ENCODE assay signal across 11 cellular contexts in the genomic region with DNA sequence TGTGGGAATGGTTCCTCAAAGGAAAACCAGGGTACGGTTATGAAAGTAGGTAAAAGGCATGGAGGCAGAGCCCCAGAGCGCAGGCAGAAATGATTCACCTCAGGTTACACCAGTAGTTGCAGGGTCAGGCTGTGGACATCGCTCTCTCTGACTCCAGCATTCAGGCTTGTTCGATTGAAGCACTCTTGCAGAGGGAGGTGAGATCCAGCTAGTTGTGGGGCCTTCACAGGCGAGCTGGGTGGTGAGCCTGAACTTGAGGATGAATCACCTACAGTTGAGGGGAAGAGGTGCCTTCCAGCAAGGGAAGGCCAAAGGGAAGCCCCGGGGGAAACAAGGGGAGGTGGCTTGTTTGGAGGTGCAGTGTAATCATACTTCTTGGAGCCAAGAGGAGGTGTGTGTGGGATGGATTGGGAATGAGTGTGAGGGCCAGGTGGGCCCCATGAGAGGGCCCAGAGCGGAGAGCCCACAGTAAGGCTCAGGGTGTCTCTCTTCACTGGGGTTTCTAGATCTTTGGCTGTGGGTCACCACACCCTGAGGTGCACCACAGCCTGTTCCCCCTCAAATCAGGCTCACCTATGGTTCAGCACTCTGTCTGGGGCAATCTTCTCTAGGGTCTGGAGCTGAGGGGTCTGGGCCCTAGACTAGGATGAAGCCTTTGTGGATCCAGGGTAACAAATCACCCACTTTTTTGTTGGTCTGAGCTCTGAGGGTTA. TPM values are rescaled to one million over a fixed set of nuclear protein-coding genes. Genes with fewer than 3 reads are reported as not detected.
DNase-seq lines count a peak whose midpoint lies in the region; ATAC-seq and TF ChIP-seq lines count a peak whose summit lies in the region.
"Had no signal": no experiment of that assay in that cellular context is flagged by ENCODE, and none has a peak within 500 bp of the region (broad histone marks: within the 10 kb centered on the region; RNA-seq: fewer than 3 reads in every experiment).

No MANE protein-coding gene starts in this region.

- no peak overlapping the region for H2AFZ ChIP-seq in GM23338

- H3F3A ChIP-seq in GM23338 (replicated peaks; ENCODE audit: low read depth): no peaks in the 10 kb centered on the region

- H3K4me3 ChIP-seq in suprapubic skin: no peak overlapping the region
- H3K4me3 ChIP-seq in GM23338: no peak overlapping the region
- H3K4me3 ChIP-seq: Peyer's patch had no signal

- no peaks in the 10 kb centered on the region for H3K27me3 Mint-ChIP-seq in activated CD4-positive, alpha-beta T cell treated with anti-CD3 and anti-CD28 coated beads for 36 hours
- H3K27me3 Mint-ChIP-seq in activated CD8-positive, alpha-beta T cell treated with anti-CD3 and anti-CD28 coated beads, Interleukin-2, amount 10 ng/mL, durations not matched to agents 7 days and 5 days (ENCODE audit: low read depth): no peaks in the 10 kb centered on the region
- peaks cover 2% of the 10 kb centered on the region for H3K27me3 Mint-ChIP-seq in GM23338 (ENCODE audit: insufficient read depth, low read depth, poor library complexity)
- H3K27me3 Mint-ChIP-seq in CD4-positive, alpha-beta T cell: no peaks in the 10 kb centered on the region

- H3K9me2 ChIP-seq in GM23338 (ENCODE audit: insufficient read depth): no peaks in the 10 kb centered on the region

- no peaks in the 10 kb centered on the region for H4K20me1 ChIP-seq in GM23338 (replicated peaks; ENCODE audit: insufficient read depth)

- no peak overlapping the region for H3K27ac ChIP-seq in foreskin keratinocyte
- H3K27ac ChIP-seq in suprapubic skin: peak overlapping the region; percentile 43
- H3K27ac ChIP-seq in GM23338 (ENCODE audit: low read depth): no peak overlapping the region
- no peak overlapping the region for H3K27ac ChIP-seq in CD4-positive, alpha-beta T cell (ENCODE audit: low read depth, low read length)
- H3K27ac ChIP-seq: Peyer's patch had no signal

- no peak overlapping the region for H3K4me3 Mint-ChIP-seq in activated CD4-positive, alpha-beta T cell treated with anti-CD3 and anti-CD28 coated beads for 36 hours
- no peak overlapping the region for H3K4me3 Mint-ChIP-seq in activated CD8-positive, alpha-beta T cell treated with anti-CD3 and anti-CD28 coated beads, Interleukin-2, amount 10 ng/mL, durations not matched to agents 7 days and 5 days
- H3K4me3 Mint-ChIP-seq in GM23338: no peak overlapping the region
- H3K4me3 Mint-ChIP-seq in CD4-positive, alpha-beta T cell: no peak overlapping the region

- DNase-seq in activated CD4-positive, alpha-beta T cell treated with anti-CD3 and anti-CD28 coated beads for 36 hours: no peak
- DNase-seq in activated CD4-positive, alpha-beta T cell treated with anti-CD3 and anti-CD28 coated beads, Interleukin-2, amount 50 U/mL, for 48 hours: no peak
- no peak for DNase-seq in activated CD8-positive, alpha-beta T cell treated with anti-CD3 and anti-CD28 coated beads, Interleukin-2, amount 10 ng/mL, durations not matched to agents 7 days and 5 days
- DNase-seq in foreskin keratinocyte (peak in 1 of 2 donors; percentile 40), suprapubic skin (ENCODE audit: low spot score in 2 of 2) (no peak), SK-N-DZ (ENCODE audit: low spot score) (no peak), GM23338 (ENCODE audit: low spot score) (no peak)
- DNase-seq in CD4-positive, alpha-beta T cell: no peak
- DNase-seq: foreskin fibroblast, NCI-H2081, Peyer's patch had no signal

- peaks cover 14% of the 10 kb centered on the region for H3K4me1 Mint-ChIP-seq in activated CD4-positive, alpha-beta T cell treated with anti-CD3 and anti-CD28 coated beads for 36 hours
- peaks cover 24% of the 10 kb centered on the region for H3K4me1 Mint-ChIP-seq in activated CD8-positive, alpha-beta T cell treated with anti-CD3 and anti-CD28 coated beads, Interleukin-2, amount 10 ng/mL, durations not matched to agents 7 days and 5 days (ENCODE audit: low read depth)
- H3K4me1 Mint-ChIP-seq in GM23338: peaks cover 5% of the 10 kb centered on the region; the same call in 2 of the 3 replicates
- peaks cover 14% of the 10 kb centered on the region for H3K4me1 Mint-ChIP-seq in CD4-positive, alpha-beta T cell (ENCODE audit: low read depth)

- intact Hi-C loops in activated CD4-positive, alpha-beta T cell treated with anti-CD3 and anti-CD28 coated beads for 36 hours (cut with DNase I, micrococcal nuclease): no loop called here
- intact Hi-C loops in CD4-positive, alpha-beta T cell (cut with DNase I, micrococcal nuclease): no loop called here

- H3K9me3 Mint-ChIP-seq in activated CD4-positive, alpha-beta T cell treated with anti-CD3 and anti-CD28 coated beads for 36 hours (ENCODE audit: low read depth): no peaks in the 10 kb centered on the region
- no peaks in the 10 kb centered on the region for H3K9me3 Mint-ChIP-seq in activated CD8-positive, alpha-beta T cell treated with anti-CD3 and anti-CD28 coated beads, Interleukin-2, amount 10 ng/mL, durations not matched to agents 7 days and 5 days (ENCODE audit: insufficient read depth)
- no peaks in the 10 kb centered on the region for H3K9me3 Mint-ChIP-seq in GM23338
- no peaks in the 10 kb centered on the region for H3K9me3 Mint-ChIP-seq in CD4-positive, alpha-beta T cell

- ATAC-seq in activated CD4-positive, alpha-beta T cell treated with anti-CD3 and anti-CD28 coated beads for 36 hours: peak; percentile 49
- peak; percentile 52 for ATAC-seq in activated CD8-positive, alpha-beta T cell treated with anti-CD3 and anti-CD28 coated beads, Interleukin-2, amount 10 ng/mL, durations not matched to agents 7 days and 5 days
- ATAC-seq in foreskin keratinocyte (peak; percentile 53), GM23338 (no peak)
- ATAC-seq in CD4-positive, alpha-beta T cell (ENCODE audit: poor library complexity): no peak

- no peak for TF ChIP-seq EP300 in suprapubic skin (IDR thresholded peaks at IDR 0.05)

- peak overlapping the region; percentile 66 for H3K27ac Mint-ChIP-seq in activated CD4-positive, alpha-beta T cell treated with anti-CD3 and anti-CD28 coated beads for 36 hours
- peak overlapping the region; percentile 44 for H3K27ac Mint-ChIP-seq in activated CD8-positive, alpha-beta T cell treated with anti-CD3 and anti-CD28 coated beads, Interleukin-2, amount 10 ng/mL, durations not matched to agents 7 days and 5 days
- no peak overlapping the region; the same call in 1 of the 2 replicates for H3K27ac Mint-ChIP-seq in GM23338
- H3K27ac Mint-ChIP-seq in CD4-positive, alpha-beta T cell: no peak overlapping the region

- H3K36me3 ChIP-seq in suprapubic skin (peaks cover 23% of the 10 kb centered on the region), GM23338 (ENCODE audit: insufficient read depth) (no peaks in the 10 kb centered on the region)

- no peak overlapping the region for H3K4me2 ChIP-seq in GM23338

- no peaks in the 10 kb centered on the region for H3K9me3 ChIP-seq in suprapubic skin
- H3K9me3 ChIP-seq in CD4-positive, alpha-beta T cell (ENCODE audit: control insufficient read depth, low read length): no peaks in the 10 kb centered on the region
- H3K9me3 ChIP-seq: Peyer's patch had no signal

- TF ChIP-seq CTCF in foreskin keratinocyte (conservative IDR thresholded peaks at IDR 0.05): no peak
- no peak for TF ChIP-seq CTCF in suprapubic skin (IDR thresholded peaks at IDR 0.05)
- TF ChIP-seq CTCF in GM23338 (conservative IDR thresholded peaks at IDR 0.05; ENCODE audit: low read depth in 2 of 2): no peak
- no peak for TF ChIP-seq CTCF in CD4-positive, alpha-beta T cell (IDR thresholded peaks at IDR 0.05)

- H3K4me1 ChIP-seq in foreskin keratinocyte (peaks cover 31% of the 10 kb centered on the region), suprapubic skin (peaks cover 48% of the 10 kb centered on the region), GM23338 (ENCODE audit: insufficient read depth) (no peaks in the 10 kb centered on the region)

- H3K27me3 ChIP-seq in foreskin keratinocyte (no peaks in the 10 kb centered on the region), suprapubic skin (no peaks in the 10 kb centered on the region), GM23338 (ENCODE audit: insufficient read depth) (no peaks in the 10 kb centered on the region)
- no peaks in the 10 kb centered on the region for H3K27me3 ChIP-seq in CD4-positive, alpha-beta T cell (ENCODE audit: control insufficient read depth, insufficient read depth, low read length)
- H3K27me3 ChIP-seq: Peyer's patch had no signal

- peaks cover 18% of the 10 kb centered on the region for H3K36me3 Mint-ChIP-seq in activated CD4-positive, alpha-beta T cell treated with anti-CD3 and anti-CD28 coated beads for 36 hours (ENCODE audit: low read depth)
- H3K36me3 Mint-ChIP-seq in activated CD8-positive, alpha-beta T cell treated with anti-CD3 and anti-CD28 coated beads, Interleukin-2, amount 10 ng/mL, durations not matched to agents 7 days and 5 days (ENCODE audit: low read depth): peaks cover 32% of the 10 kb centered on the region
- peaks cover 5% of the 10 kb centered on the region; the same call in 1 of the 3 replicates for H3K36me3 Mint-ChIP-seq in GM23338 (ENCODE audit: low read depth)
- peaks cover 43% of the 10 kb centered on the region for H3K36me3 Mint-ChIP-seq in CD4-positive, alpha-beta T cell (ENCODE audit: low read depth)

- POLR2A ChIA-PET in activated CD4-positive, alpha-beta T cell treated with anti-CD3 and anti-CD28 coated beads for 36 hours (lab: Charles Lee): interaction anchor here (0.7 kb wide), 1 partner anchor 15 kb away, joined by 6 read pairs; no protein-coding TSS in a partner anchor
- POLR2A ChIA-PET in activated CD8-positive, alpha-beta T cell treated with anti-CD3 and anti-CD28 coated beads, Interleukin-2, amount 10 ng/mL, durations not matched to agents 7 days and 5 days (lab: Charles Lee): no interaction called here
- POLR2A ChIA-PET in CD4-positive, alpha-beta T cell (lab: Charles Lee): no interaction called here

- CTCF ChIA-PET in activated CD4-positive, alpha-beta T cell treated with anti-CD3 and anti-CD28 coated beads for 36 hours (lab: Charles Lee): interaction anchor here (1.2 to 1.3 kb wide), 2 partner anchors 12 to 25 kb away, joined by 3 to 5 read pairs; no protein-coding TSS in a partner anchor
- CTCF ChIA-PET in activated CD8-positive, alpha-beta T cell treated with anti-CD3 and anti-CD28 coated beads, Interleukin-2, amount 10 ng/mL, durations not matched to agents 7 days and 5 days (lab: Charles Lee): interaction anchor here (1.2 to 1.9 kb wide), 2 partner anchors 10 to 27 kb away, joined by 3 to 5 read pairs; no protein-coding TSS in a partner anchor
- CTCF ChIA-PET in CD4-positive, alpha-beta T cell (lab: Charles Lee): no interaction called here

- TF ChIP-seq POLR2A in suprapubic skin (IDR thresholded peaks at IDR 0.05): no peak

- 76% methylated on average over 7 of the region's 7 CpGs for WGBS in suprapubic skin

- H3K79me2 ChIP-seq in GM23338 (replicated peaks; ENCODE audit: insufficient read depth): no peaks in the 10 kb centered on the region

RNA-seq across cellular contexts. Expression of a gene that starts 23.1 kb away (rescaled TPM):
- total RNA-seq in activated CD4-positive, alpha-beta T cell treated with anti-CD3 and anti-CD28 coated beads for 36 hours: 10 to 100 TPM; 46.5 to 50.1 TPM
- 10 to 100 TPM; 59.3 to 61.0 TPM for total RNA-seq in activated CD8-positive, alpha-beta T cell treated with anti-CD3 and anti-CD28 coated beads, Interleukin-2, amount 10 ng/mL, durations not matched to agents 7 days and 5 days
- total RNA-seq in foreskin keratinocyte (18.2 and 19.5 TPM in 2 replicates), suprapubic skin (10 to 100 TPM; 44.1 to 65.1 (median 48.3) TPM)
- polyA plus RNA-seq in foreskin keratinocyte (11.2 and 11.9 TPM in 2 replicates), GM23338 (2016; fragmentation: Nextera tagmentation; extraction: Ambion mirVana) (3.2 and 3.8 TPM in 2 replicates)
- 4.3 and 4.4 TPM in 2 replicates for polyA plus RNA-seq in SK-N-DZ (2014; cell fraction: cytosol; rRNA removed)
- polyA plus RNA-seq in SK-N-DZ (2014; cell fraction: nucleus; rRNA removed): 6.6 and 9.6 TPM in 2 replicates
- 10.5 and 16.9 TPM in 2 replicates for total RNA-seq in GM23338 (2014; rRNA removed; shearing (Covaris generic))
- total RNA-seq in CD4-positive, alpha-beta T cell: 10 to 100 TPM; 40.3 to 40.6 TPM

RNA-seq across cellular contexts. Expression of a gene that starts 48.5 kb away (rescaled TPM):
- 10 to 100 TPM; 40.5 to 42.0 TPM for total RNA-seq in activated CD4-positive, alpha-beta T cell treated with anti-CD3 and anti-CD28 coated beads for 36 hours
- total RNA-seq in activated CD8-positive, alpha-beta T cell treated with anti-CD3 and anti-CD28 coated beads, Interleukin-2, amount 10 ng/mL, durations not matched to agents 7 days and 5 days: 10 to 100 TPM; 41.7 to 44.3 TPM
- 74.7 and 83.4 TPM in 2 replicates for total RNA-seq in foreskin keratinocyte
- polyA plus RNA-seq in foreskin keratinocyte: 36.6 and 45.8 TPM in 2 replicates
- 10 to 100 TPM; 40.5 to 42.4 (median 41.6) TPM for total RNA-seq in suprapubic skin
- polyA plus RNA-seq in SK-N-DZ (2014; cell fraction: cytosol; rRNA removed): 57.1 and 72.9 TPM in 2 replicates
- 28.8 and 33.3 TPM in 2 replicates for polyA plus RNA-seq in SK-N-DZ (2014; cell fraction: nucleus; rRNA removed)
- 55.1 and 62.0 TPM in 2 replicates for total RNA-seq in GM23338 (2014; rRNA removed; shearing (Covaris generic))
- 91.9 and 97.5 TPM in 2 replicates for polyA plus RNA-seq in GM23338 (2016; fragmentation: Nextera tagmentation; extraction: Ambion mirVana)
- total RNA-seq in CD4-positive, alpha-beta T cell: 10 to 100 TPM; 29.1 to 29.7 TPM

Comparison
In these comparisons a context has a peak if more than half of its experiments do, and no peak if none do; other contexts are left out.
1. ATAC-seq: peak in activated CD4-positive, alpha-beta T cell treated with anti-CD3 and anti-CD28 coated beads for 36 hours (single experiment), activated CD8-positive, alpha-beta T cell treated with anti-CD3 and anti-CD28 coated beads, Interleukin-2, amount 10 ng/mL, durations not matched to agents 7 days and 5 days (single experiment) and foreskin keratinocyte (single experiment); none in GM23338 (single experiment) and CD4-positive, alpha-beta T cell (single experiment).
2. H3K27ac Mint-ChIP-seq: peak in activated CD4-positive, alpha-beta T cell treated with anti-CD3 and anti-CD28 coated beads for 36 hours (single experiment) and activated CD8-positive, alpha-beta T cell treated with anti-CD3 and anti-CD28 coated beads, Interleukin-2, amount 10 ng/mL, durations not matched to agents 7 days and 5 days (single experiment); none in GM23338 (single experiment) and CD4-positive, alpha-beta T cell (single experiment).